Comparison of ENCODE assay signal across 16 cellular contexts in genomic region chr17:17626151-17626805, GRCh38. TPM values are rescaled to one million over a fixed set of nuclear protein-coding genes. Genes with fewer than 3 reads are reported as not detected.
DNase-seq lines count a peak whose midpoint lies in the region; ATAC-seq and TF ChIP-seq lines count a peak whose summit lies in the region.
"Had no signal": no experiment of that assay in that cellular context is flagged by ENCODE, and none has a peak within 500 bp of the region (broad histone marks: within the 10 kb centered on the region; RNA-seq: fewer than 3 reads in every experiment).

No MANE protein-coding gene starts in this region.

- peak overlapping the region; percentile 95 for H2AFZ ChIP-seq in GM23338

- H4K5ac ChIP-seq in mesendoderm (ENCODE audit: low read length): no peak overlapping the region

- H3F3A ChIP-seq in GM23338 (replicated peaks; ENCODE audit: low read depth): peaks cover 10% of the 10 kb centered on the region; the same call in 1 of the 2 replicates

- H3K79me2 ChIP-seq in GM23338 (replicated peaks; ENCODE audit: insufficient read depth): no peaks in the 10 kb centered on the region
- H3K79me2 ChIP-seq in mesendoderm (ENCODE audit: control insufficient read depth, insufficient read depth, low read length): no peaks in the 10 kb centered on the region

- H3K4me1 Mint-ChIP-seq in GM23338: peaks cover 28% of the 10 kb centered on the region

- H3K9me3 ChIP-seq in Panc1 (ENCODE audit: control insufficient read depth, insufficient read depth, low read depth, low read length): no peaks in the 10 kb centered on the region
- H3K9me3 ChIP-seq: Caco-2, colonic mucosa, thoracic aorta had no signal

- no peak overlapping the region for H4K8ac ChIP-seq in mesendoderm (ENCODE audit: low read depth, low read length)

- no TSS peak for BruUV-seq in Panc1 (replicated peaks; lab: Mats Ljungman, UMichigan)

- in situ Hi-C loops in Panc1 (cut with HindIII; ENCODE audit: low pct_unique_long_range_greater_than_20kb, low sequenced_read_pairs): no loop called here

- H3K4ac ChIP-seq in mesendoderm (ENCODE audit: low read depth, low read length): no peak overlapping the region

- H3K4me2 ChIP-seq in GM23338 (peak overlapping the region; percentile 61), mesendoderm (ENCODE audit: low read length) (no peak overlapping the region)

- H3K27me3 Mint-ChIP-seq in GM23338 (ENCODE audit: insufficient read depth, low read depth, poor library complexity): peaks cover 8% of the 10 kb centered on the region
- H3K27me3 Mint-ChIP-seq: activated naive CD8-positive, alpha-beta T cell; activated T-cell treated with anti-CD3 and anti-CD28 coated beads, Interleukin-2, amount 50 U/mL, for 24 hours had no signal

- TF ChIP-seq CTCF in GM23338 (conservative IDR thresholded peaks at IDR 0.05; ENCODE audit: low read depth in 2 of 2) (no peak), Panc1 (IDR thresholded peaks at IDR 0.05) (no peak)

- H3K27ac ChIP-seq in GM23338 (ENCODE audit: low read depth): 0 out of 2 replicates have a peak overlapping the region, but pooled peaks have one; percentile 23
- no peak overlapping the region for H3K27ac ChIP-seq in Panc1 (ENCODE audit: low read length)
- no peak overlapping the region for H3K27ac ChIP-seq in mesendoderm (ENCODE audit: low read depth, low read length)
- H3K27ac ChIP-seq: colonic mucosa, thoracic aorta had no signal

- no peak overlapping the region for H3K18ac ChIP-seq in mesendoderm (ENCODE audit: low read length)

- no peaks in the 10 kb centered on the region; the same call in 2 of the 3 replicates for H3K9me3 Mint-ChIP-seq in GM23338
- H3K9me3 Mint-ChIP-seq: activated T-cell treated with anti-CD3 and anti-CD28 coated beads, Interleukin-2, amount 50 U/mL, for 24 hours had no signal

- CTCF ChIA-PET in Panc1 (lab: Charles Lee): interaction anchor here (0.6 kb wide), 1 partner anchor 40 kb away, joined by 3 read pairs; no protein-coding TSS in a partner anchor

- POLR2A ChIA-PET in Panc1 (lab: Charles Lee): no interaction called here

- peak; percentile 90 for ATAC-seq in GM23338
- ATAC-seq in Panc1: peak; percentile 62

- peak overlapping the region; percentile 50 for H3K4me3 Mint-ChIP-seq in GM23338
- H3K4me3 Mint-ChIP-seq: activated naive CD8-positive, alpha-beta T cell; activated T-cell treated with anti-CD3 and anti-CD28 coated beads, Interleukin-2, amount 50 U/mL, for 24 hours; brain had no signal

- H2BK5ac ChIP-seq in mesendoderm (ENCODE audit: low read length): no peak overlapping the region

- peak overlapping the region; percentile 67 for H3K56ac ChIP-seq in mesendoderm (ENCODE audit: low read length)

- no peak overlapping the region for H2BK15ac ChIP-seq in mesendoderm (replicated peaks; ENCODE audit: low read depth)

- H3K36me3 ChIP-seq in GM23338 (ENCODE audit: insufficient read depth) (no peaks in the 10 kb centered on the region), Panc1 (ENCODE audit: control insufficient read depth, insufficient read depth, low read length) (no peaks in the 10 kb centered on the region), mesendoderm (ENCODE audit: control insufficient read depth, insufficient read depth, low read length) (no peaks in the 10 kb centered on the region)
- H3K36me3 ChIP-seq: colonic mucosa, thoracic aorta had no signal

- intact Hi-C loops in Panc1 (cut with micrococcal nuclease; ENCODE audit: unreplicated experiment): no loop called here
- intact Hi-C loops in posterior vena cava (cut with DNase I): no loop called here

- H2AK5ac ChIP-seq in mesendoderm (ENCODE audit: low read length): no peak overlapping the region

- H3K4me3 ChIP-seq in GM23338 (peak overlapping the region; percentile 15), Panc1 (ENCODE audit: low read depth in 2 of 2, low read length in 2 of 2) (no peak overlapping the region), mesendoderm (ENCODE audit: low read length) (no peak overlapping the region)
- H3K4me3 ChIP-seq: colonic mucosa, thoracic aorta had no signal

- DNase-seq in GM23338 (ENCODE audit: low spot score) (peak; percentile 81), NCI-H146 treated with DMSO at 0.1 percent for 48 hours (lab: John Stamatoyannopoulos, UW; ENCODE audit: unreplicated experiment) (peak; percentile 85), Panc1 (ENCODE audit: low read depth, low spot score) (no peak), mesendoderm (peak; percentile 63), NCI-H1105 treated with DMSO at 0.1 percent for 48 hours (lab: John Stamatoyannopoulos, UW) (no peak), posterior vena cava (ENCODE audit: low spot score) (no peak), activated gamma-delta T cell (lab: John Stamatoyannopoulos, UW) (no peak)
- DNase-seq in NK-92 treated with Interleukin-12 subunit alpha and Interleukin-12 subunit beta, amount 100 ng/mL, for 24 hours (lab: John Stamatoyannopoulos, UW): no peak
- DNase-seq: activated CD4-positive, alpha-beta T cell treated with anti-CD3 and anti-CD28 coated beads, Interleukin-2, amount 50 U/mL, for 48 hours; activated T-cell treated with anti-CD3 and anti-CD28 coated beads, Interleukin-2, amount 50 U/mL, for 24 hours; Caco-2; colonic mucosa; NCI-H187 had no signal

- no peaks in the 10 kb centered on the region for H3K36me3 Mint-ChIP-seq in GM23338 (ENCODE audit: low read depth)
- H3K36me3 Mint-ChIP-seq: activated naive CD8-positive, alpha-beta T cell; brain had no signal

- peak overlapping the region; percentile 29 for H3K9ac ChIP-seq in mesendoderm (ENCODE audit: low read length)

- peak overlapping the region; percentile 80; the same call in 1 of the 2 replicates for H3K27ac Mint-ChIP-seq in GM23338
- H3K27ac Mint-ChIP-seq: activated naive CD8-positive, alpha-beta T cell; activated T-cell treated with anti-CD3 and anti-CD28 coated beads, Interleukin-2, amount 50 U/mL, for 24 hours had no signal

- WGBS in mesendoderm (ENCODE audit: extremely low coverage, insufficient coverage, low lambda C conversion rate): no CpG with 5 or more reads among the region's 19 CpGs

- no peaks in the 10 kb centered on the region for H4K20me1 ChIP-seq in GM23338 (replicated peaks; ENCODE audit: insufficient read depth)

- H3K9me2 ChIP-seq in GM23338 (ENCODE audit: insufficient read depth): no peaks in the 10 kb centered on the region

- H3K27me3 ChIP-seq in GM23338 (ENCODE audit: insufficient read depth) (no peaks in the 10 kb centered on the region), Panc1 (ENCODE audit: control insufficient read depth, insufficient read depth, low read length) (no peaks in the 10 kb centered on the region), mesendoderm (ENCODE audit: insufficient read depth, low read length, poor library complexity) (no peaks in the 10 kb centered on the region)
- H3K27me3 ChIP-seq: colonic mucosa had no signal

- H3K79me1 ChIP-seq in mesendoderm (ENCODE audit: low read length): no peaks in the 10 kb centered on the region

- H2BK120ac ChIP-seq in mesendoderm (ENCODE audit: low read depth, low read length): no peak overlapping the region

- H3K23ac ChIP-seq in mesendoderm (ENCODE audit: low read length): no peak overlapping the region

- H3K4me1 ChIP-seq in GM23338 (ENCODE audit: insufficient read depth) (peaks cover 26% of the 10 kb centered on the region), Panc1 (ENCODE audit: control insufficient read depth, insufficient read depth, low read length) (no peaks in the 10 kb centered on the region), mesendoderm (ENCODE audit: control insufficient read depth, low read depth, low read length) (peaks cover 4% of the 10 kb centered on the region)
- H3K4me1 ChIP-seq: Caco-2, colonic mucosa had no signal

TF ChIP-seq in GM23338, 12 proteins besides CTCF, POLR2A, EP300 and RAD21 (continues in another document):
- no peak for TF ChIP-seq ZNF331 (CRISPR knock-in tag; IDR thresholded peaks at IDR 0.05; ENCODE audit: low read depth)

RNA-seq across cellular contexts. Expression of gene PEMT, which starts 34.8 kb away (rescaled TPM):
- 46.0 and 54.8 TPM in 2 replicates for total RNA-seq in GM23338 (2014; rRNA removed; shearing (Covaris generic))
- polyA plus RNA-seq in GM23338 (2016; fragmentation: Nextera tagmentation; extraction: Ambion mirVana): 55.2 and 62.7 TPM in 2 replicates
- 27.0 TPM for total RNA-seq in Panc1 (2021; ENCODE audit: unreplicated experiment)
- polyA plus RNA-seq in Panc1 (2012; ENCODE audit: insufficient read length): 45.1 TPM
- 32.2 TPM for polyA plus RNA-seq in mesendoderm (2013, experiment 1 of 2)
- 34.1 TPM for polyA plus RNA-seq in mesendoderm (2013, experiment 2 of 2)
- 10 to 100 TPM; 25.6 to 26.0 TPM for total RNA-seq in posterior vena cava

RNA-seq across cellular contexts. Expression of gene RAI1, which starts 55.0 kb away (rescaled TPM):
- total RNA-seq in GM23338 (2014; rRNA removed; shearing (Covaris generic)): 0.87 and 2.1 TPM in 2 replicates
- polyA plus RNA-seq in GM23338 (2016; fragmentation: Nextera tagmentation; extraction: Ambion mirVana): 0.75 and 0.89 TPM in 2 replicates
- 51.0 TPM for total RNA-seq in Panc1 (2021; ENCODE audit: unreplicated experiment)
- 39.2 TPM for polyA plus RNA-seq in Panc1 (2012; ENCODE audit: insufficient read length)
- 0.60 TPM for polyA plus RNA-seq in mesendoderm (2013, experiment 1 of 2)
- 0.69 TPM for polyA plus RNA-seq in mesendoderm (2013, experiment 2 of 2)
- total RNA-seq in posterior vena cava: 10 to 100 TPM; 25.6 to 36.5 TPM

Comparison
In these comparisons a context has a peak if more than half of its experiments do, and no peak if none do; other contexts are left out.
1. DNase-seq: peak in GM23338 (single experiment), NCI-H146 treated with DMSO at 0.1 percent for 48 hours (single experiment) and mesendoderm (single experiment); none in Panc1 (single experiment), NCI-H1105 treated with DMSO at 0.1 percent for 48 hours (single experiment), NK-92 treated with Interleukin-12 subunit alpha and Interleukin-12 subunit beta, amount 100 ng/mL, for 24 hours (single experiment), posterior vena cava (single experiment) and activated gamma-delta T cell (single experiment).